Comparison of ENCODE assay signal across 16 cellular contexts in genomic region chr7:55241958-55242357, GRCh38.
"Had no signal": no experiment of that assay in that cellular context is flagged by ENCODE, and none has a peak within 500 bp of the region (broad histone marks: within the 10 kb centered on the region; RNA-seq: fewer than 3 reads in every experiment).

No MANE protein-coding gene starts in this region.

- DNase-seq: KBM-7, MV-4-11, NCI-H1048, NCI-H1105, NCI-H1417, NCI-H1436 treated with DMSO at 0.1 percent for 48 hours, NCI-H1694, NCI-H187 treated with DMSO at 0.1 percent for 48 hours, NCI-H2029 treated with DMSO at 0.1 percent for 48 hours, NCI-H2227 treated with DMSO at 0.1 percent for 48 hours, NCI-H524, NCI-H526 treated with DMSO at 0.1 percent for 48 hours, NCI-H748 treated with DMSO at 0.1 percent for 48 hours, Right ventricle myocardium superior, RPMI8226, SIG-M5 had no signal
